27 cellular contexts compared by ENCODE assay signal in the genomic region with DNA sequence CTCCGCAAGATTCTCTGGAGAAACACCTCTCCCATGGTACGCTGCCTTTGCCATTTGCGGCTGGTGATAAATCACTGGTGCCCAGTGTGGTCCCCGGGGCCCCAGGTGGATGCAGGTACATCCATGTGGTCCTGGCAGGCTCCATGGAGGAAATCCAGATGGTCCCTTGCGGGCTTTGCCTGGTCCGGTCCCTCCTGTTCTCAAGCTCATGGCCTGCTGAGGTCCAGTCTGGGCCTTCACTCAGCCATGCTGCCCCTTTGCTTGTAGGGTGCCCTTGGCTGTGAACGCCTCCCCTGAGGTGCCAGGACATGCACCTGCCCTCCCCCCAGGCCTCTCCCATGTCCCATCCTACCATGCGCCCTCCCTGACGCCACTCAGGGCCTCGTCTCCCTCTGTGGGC.
"Had no signal": no experiment of that assay in that cellular context is flagged by ENCODE, and none has a peak within 500 bp of the region (broad histone marks: within the 10 kb centered on the region; RNA-seq: fewer than 3 reads in every experiment).

No MANE protein-coding gene starts in this region.

- H3K9me3 ChIP-seq: stomach, suprapubic skin, testis, thoracic aorta, thyroid gland, tibial artery, tibial nerve, transverse colon, upper lobe of left lung, upper lobe of right lung, uterus, vagina had no signal

- H3K4me3 ChIP-seq: stomach, suprapubic skin, testis, thoracic aorta, thyroid gland, tibial artery, tibial nerve, transverse colon, upper lobe of left lung, upper lobe of right lung, uterus, vagina had no signal

- H3K4me1 Mint-ChIP-seq: stimulated activated effector memory CD8-positive, alpha-beta T cell treated with anti-CD3 and anti-CD28 coated beads, Interleukin-12 subunit alpha, Interleukin-12 subunit beta, amount 100 ng/mL, for 72 hours; stimulated activated memory B cell treated with anti-CD40 and anti-IgM and Interleukin-4, amounts not matched to agents 10 μg/mL and 1 μg/mL and 100 μg/mL, for 72 hours; stimulated activated naive B cell treated with anti-CD40 and anti-IgM and Interleukin-4, amounts not matched to agents 10 μg/mL and 1 μg/mL and 100 μg/mL, for 72 hours; stimulated activated naive CD8-positive, alpha-beta T cell treated with anti-CD3 and anti-CD28 coated beads, Interleukin-15, amount 100 ng/mL, for 72 hours had no signal

- ATAC-seq: stimulated activated effector memory CD8-positive, alpha-beta T cell treated with anti-CD3 and anti-CD28 coated beads, Interleukin-12 subunit alpha, Interleukin-12 subunit beta, amount 100 ng/mL, for 72 hours; stimulated activated memory B cell treated with anti-CD40 and anti-IgM and Interleukin-4, amounts not matched to agents 10 μg/mL and 1 μg/mL and 100 μg/mL, for 72 hours; stimulated activated naive B cell treated with anti-CD40 and anti-IgM and Interleukin-4, amounts not matched to agents 10 μg/mL and 1 μg/mL and 100 μg/mL, for 72 hours; stimulated activated naive CD8-positive, alpha-beta T cell treated with anti-CD3 and anti-CD28 coated beads, Interleukin-15, amount 100 ng/mL, for 72 hours; stimulated activated naive CD8-positive, alpha-beta T cell treated with anti-CD3 and anti-CD28 coated beads, Interleukin-15, Interleukin-2, amounts not matched to agents 100 U/mL and 50 U/mL, for 24 hours had no signal

- H3K27ac ChIP-seq: stomach, suprapubic skin, testis, thoracic aorta, thyroid gland, tibial artery, tibial nerve, transverse colon, upper lobe of left lung, upper lobe of right lung, uterus, vagina had no signal

- H3K36me3 Mint-ChIP-seq: stimulated activated effector memory CD8-positive, alpha-beta T cell treated with anti-CD3 and anti-CD28 coated beads, Interleukin-12 subunit alpha, Interleukin-12 subunit beta, amount 100 ng/mL, for 72 hours; stimulated activated memory B cell treated with anti-CD40 and anti-IgM and Interleukin-4, amounts not matched to agents 10 μg/mL and 1 μg/mL and 100 μg/mL, for 72 hours; stimulated activated naive B cell treated with anti-CD40 and anti-IgM and Interleukin-4, amounts not matched to agents 10 μg/mL and 1 μg/mL and 100 μg/mL, for 72 hours; type B pancreatic cell had no signal

- H3K4me3 Mint-ChIP-seq: stimulated activated effector memory CD8-positive, alpha-beta T cell treated with anti-CD3 and anti-CD28 coated beads, Interleukin-12 subunit alpha, Interleukin-12 subunit beta, amount 100 ng/mL, for 72 hours; stimulated activated memory B cell treated with anti-CD40 and anti-IgM and Interleukin-4, amounts not matched to agents 10 μg/mL and 1 μg/mL and 100 μg/mL, for 72 hours; stimulated activated naive B cell treated with anti-CD40 and anti-IgM and Interleukin-4, amounts not matched to agents 10 μg/mL and 1 μg/mL and 100 μg/mL, for 72 hours; stimulated activated naive CD8-positive, alpha-beta T cell treated with anti-CD3 and anti-CD28 coated beads, Interleukin-15, amount 100 ng/mL, for 72 hours; stimulated activated naive CD8-positive, alpha-beta T cell treated with anti-CD3 and anti-CD28 coated beads, Interleukin-15, Interleukin-2, amounts not matched to agents 100 ng/mL and 50 ng/mL, for 24 hours; type B pancreatic cell had no signal

- H3K27ac Mint-ChIP-seq: stimulated activated effector memory CD8-positive, alpha-beta T cell treated with anti-CD3 and anti-CD28 coated beads, Interleukin-12 subunit alpha, Interleukin-12 subunit beta, amount 100 ng/mL, for 72 hours; stimulated activated memory B cell treated with anti-CD40 and anti-IgM and Interleukin-4, amounts not matched to agents 10 μg/mL and 1 μg/mL and 100 μg/mL, for 72 hours; stimulated activated naive B cell treated with anti-CD40 and anti-IgM and Interleukin-4, amounts not matched to agents 10 μg/mL and 1 μg/mL and 100 μg/mL, for 72 hours; stimulated activated naive CD8-positive, alpha-beta T cell treated with anti-CD3 and anti-CD28 coated beads, Interleukin-15, amount 100 ng/mL, for 72 hours; stimulated activated naive CD8-positive, alpha-beta T cell treated with anti-CD3 and anti-CD28 coated beads, Interleukin-15, Interleukin-2, amounts not matched to agents 100 ng/mL and 50 ng/mL, for 24 hours; type B pancreatic cell had no signal

- H3K36me3 ChIP-seq: stomach, suprapubic skin, thoracic aorta, thyroid gland, tibial artery, tibial nerve, transverse colon, upper lobe of left lung, upper lobe of right lung, uterus, vagina had no signal

- H3K9me3 Mint-ChIP-seq: stimulated activated effector memory CD8-positive, alpha-beta T cell treated with anti-CD3 and anti-CD28 coated beads, Interleukin-12 subunit alpha, Interleukin-12 subunit beta, amount 100 ng/mL, for 72 hours; stimulated activated memory B cell treated with anti-CD40 and anti-IgM and Interleukin-4, amounts not matched to agents 10 μg/mL and 1 μg/mL and 100 μg/mL, for 72 hours; stimulated activated naive CD8-positive, alpha-beta T cell treated with anti-CD3 and anti-CD28 coated beads, Interleukin-15, amount 100 ng/mL, for 72 hours; stimulated activated naive CD8-positive, alpha-beta T cell treated with anti-CD3 and anti-CD28 coated beads, Interleukin-15, Interleukin-2, amounts not matched to agents 100 ng/mL and 50 ng/mL, for 24 hours; type B pancreatic cell had no signal

- H3K27me3 ChIP-seq: testis, thyroid gland, upper lobe of left lung, uterus, vagina had no signal

- DNase-seq: stimulated activated CD4-positive, alpha-beta T cell treated with anti-CD3 and anti-CD28 coated beads, Interleukin-2, amount 100 ng/mL, for 48 hours; stimulated activated CD4-positive, alpha-beta T cell treated with anti-CD3 and anti-CD28 coated beads, Interleukin-4, amount 100 ng/mL, for 1 hour; stimulated activated CD4-positive, alpha-beta T cell treated with anti-CD3 and anti-CD28 coated beads, Interleukin-4, amount 100 ng/mL, for 24 hours; stimulated activated CD4-positive, alpha-beta T cell treated with anti-CD3 and anti-CD28 coated beads, Interleukin-4, amount 100 ng/mL, for 4 hours; stimulated activated CD8-positive, alpha-beta memory T cell treated with anti-CD3 and anti-CD28 coated beads, Interleukin-4, amount 100 ng/mL, for 48 hours; stimulated activated naive B cell treated with anti-CD40 and anti-IgM and Interleukin-4, amounts not matched to agents 10 μg/mL and 1 μg/mL and 100 μg/mL, for 72 hours; stimulated activated naive CD4-positive, alpha-beta T cell; stimulated activated naive CD4-positive, alpha-beta T cell treated with Interleukin-2 at 50 U/mL for 16 hours; stimulated activated naive CD8-positive, alpha-beta T cell treated with anti-CD3 and anti-CD28 coated beads, Interleukin-15, amount 100 ng/mL, for 72 hours; stimulated activated naive CD8-positive, alpha-beta T cell treated with anti-CD3 and anti-CD28 coated beads, Interleukin-15, Interleukin-2, amounts not matched to agents 100 U/mL and 50 U/mL, for 24 hours; stomach; substantia nigra; testis; thyroid gland; tibial artery; transverse colon; upper lobe of left lung; upper lobe of right lung; uterus had no signal

- H3K4me1 ChIP-seq: stomach, testis, thyroid gland, tibial artery, tibial nerve, upper lobe of left lung, upper lobe of right lung, uterus, vagina had no signal
